33 cellular contexts compared by ENCODE assay signal in the genomic region with DNA sequence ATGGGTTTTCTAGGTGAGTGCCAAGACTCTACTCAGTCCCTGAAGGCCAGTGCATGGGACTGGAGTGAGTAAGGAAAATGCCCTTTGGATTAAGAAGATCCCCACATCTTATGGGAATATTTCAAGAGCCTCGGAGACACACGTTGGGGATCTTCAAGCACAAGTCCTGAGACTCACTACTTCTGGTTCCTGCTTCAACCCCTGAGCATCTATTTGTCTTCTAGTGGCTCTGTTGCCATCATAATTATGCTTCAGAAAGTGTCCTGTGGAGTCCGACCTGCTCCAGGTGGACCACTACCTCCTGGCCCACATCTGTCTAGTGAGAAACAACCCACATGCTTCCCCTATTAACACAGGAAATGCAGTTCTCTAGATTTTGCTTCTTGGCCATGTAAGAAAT. TPM values are rescaled to one million over a fixed set of nuclear protein-coding genes. Genes with fewer than 3 reads are reported as not detected.
"Had no signal": no experiment of that assay in that cellular context is flagged by ENCODE, and none has a peak within 500 bp of the region (broad histone marks: within the 10 kb centered on the region; RNA-seq: fewer than 3 reads in every experiment).

A gene (minus strand): TSS at position 101 of the 400 bp plus-strand sequence. CDS start 12,670 bp downstream, outside the sequence.

- H3K27ac Mint-ChIP-seq: stimulated activated effector memory CD8-positive, alpha-beta T cell treated with anti-CD3 and anti-CD28 coated beads, Interleukin-12 subunit alpha, Interleukin-12 subunit beta, amount 100 ng/mL, for 72 hours; stimulated activated memory B cell treated with anti-CD40 and anti-IgM and Interleukin-4, amounts not matched to agents 10 μg/mL and 1 μg/mL and 100 μg/mL, for 72 hours; stimulated activated naive B cell treated with anti-CD40 and anti-IgM and Interleukin-4, amounts not matched to agents 10 μg/mL and 1 μg/mL and 100 μg/mL, for 72 hours; stimulated activated naive CD8-positive, alpha-beta T cell treated with anti-CD3 and anti-CD28 coated beads, Interleukin-15, amount 100 ng/mL, for 72 hours; stimulated activated naive CD8-positive, alpha-beta T cell treated with anti-CD3 and anti-CD28 coated beads, Interleukin-15, Interleukin-2, amounts not matched to agents 100 ng/mL and 50 ng/mL, for 24 hours; type B pancreatic cell had no signal

- ATAC-seq: stimulated activated effector memory CD8-positive, alpha-beta T cell treated with anti-CD3 and anti-CD28 coated beads, Interleukin-12 subunit alpha, Interleukin-12 subunit beta, amount 100 ng/mL, for 72 hours; stimulated activated memory B cell treated with anti-CD40 and anti-IgM and Interleukin-4, amounts not matched to agents 10 μg/mL and 1 μg/mL and 100 μg/mL, for 72 hours; stimulated activated naive B cell treated with anti-CD40 and anti-IgM and Interleukin-4, amounts not matched to agents 10 μg/mL and 1 μg/mL and 100 μg/mL, for 72 hours; stimulated activated naive CD8-positive, alpha-beta T cell treated with anti-CD3 and anti-CD28 coated beads, Interleukin-15, amount 100 ng/mL, for 72 hours; stimulated activated naive CD8-positive, alpha-beta T cell treated with anti-CD3 and anti-CD28 coated beads, Interleukin-15, Interleukin-2, amounts not matched to agents 100 U/mL and 50 U/mL, for 24 hours; upper lobe of right lung had no signal

- H3K4me3 ChIP-seq: stomach, testis, thoracic aorta, thyroid gland, tibial artery, tibial nerve, transverse colon, upper lobe of left lung, upper lobe of right lung, uterus, vagina had no signal

- H3K27ac ChIP-seq: stomach, testis, thoracic aorta, thyroid gland, tibial artery, tibial nerve, transverse colon, upper lobe of left lung, upper lobe of right lung, uterus, vagina had no signal

- H3K9me3 ChIP-seq: testis, thoracic aorta, thyroid gland, tibial artery, transverse colon, upper lobe of left lung, upper lobe of right lung, uterus, vagina had no signal

- DNase-seq: stimulated activated CD4-positive, alpha-beta T cell treated with anti-CD3 and anti-CD28 coated beads, Interleukin-2, amount 100 ng/mL, for 48 hours; stimulated activated CD4-positive, alpha-beta T cell treated with anti-CD3 and anti-CD28 coated beads, Interleukin-4, amount 100 ng/mL, for 1 hour; stimulated activated CD4-positive, alpha-beta T cell treated with anti-CD3 and anti-CD28 coated beads, Interleukin-4, amount 100 ng/mL, for 24 hours; stimulated activated CD4-positive, alpha-beta T cell treated with anti-CD3 and anti-CD28 coated beads, Interleukin-4, amount 100 ng/mL, for 4 hours; stimulated activated CD8-positive, alpha-beta memory T cell treated with anti-CD3 and anti-CD28 coated beads, Interleukin-4, amount 100 ng/mL, for 48 hours; stimulated activated naive B cell treated with anti-CD40 and anti-IgM and Interleukin-4, amounts not matched to agents 10 μg/mL and 1 μg/mL and 100 μg/mL, for 72 hours; stimulated activated naive CD4-positive, alpha-beta T cell; stimulated activated naive CD4-positive, alpha-beta T cell treated with Interleukin-2 at 50 U/mL for 16 hours; stimulated activated naive CD8-positive, alpha-beta T cell treated with anti-CD3 and anti-CD28 coated beads, Interleukin-15, amount 100 ng/mL, for 72 hours; stimulated activated naive CD8-positive, alpha-beta T cell treated with anti-CD3 and anti-CD28 coated beads, Interleukin-15, Interleukin-2, amounts not matched to agents 100 U/mL and 50 U/mL, for 24 hours; stomach; substantia nigra; testis; thyroid gland; tibial artery; transverse colon; trophoblast cell; upper lobe of left lung; upper lobe of right lung; uterus had no signal

- H3K4me1 ChIP-seq: stomach, testis, thyroid gland, tibial artery, tibial nerve, transverse colon, upper lobe of left lung, upper lobe of right lung, uterus, vagina had no signal

- H3K27me3 ChIP-seq: stomach, testis, thyroid gland, tibial artery, tibial nerve, transverse colon, upper lobe of left lung, upper lobe of right lung, uterus, vagina had no signal

- H3K9me3 Mint-ChIP-seq: stimulated activated effector memory CD8-positive, alpha-beta T cell treated with anti-CD3 and anti-CD28 coated beads, Interleukin-12 subunit alpha, Interleukin-12 subunit beta, amount 100 ng/mL, for 72 hours; stimulated activated memory B cell treated with anti-CD40 and anti-IgM and Interleukin-4, amounts not matched to agents 10 μg/mL and 1 μg/mL and 100 μg/mL, for 72 hours; stimulated activated naive CD8-positive, alpha-beta T cell treated with anti-CD3 and anti-CD28 coated beads, Interleukin-15, amount 100 ng/mL, for 72 hours; stimulated activated naive CD8-positive, alpha-beta T cell treated with anti-CD3 and anti-CD28 coated beads, Interleukin-15, Interleukin-2, amounts not matched to agents 100 ng/mL and 50 ng/mL, for 24 hours; type B pancreatic cell had no signal

- H3K4me3 Mint-ChIP-seq: stimulated activated effector memory CD8-positive, alpha-beta T cell treated with anti-CD3 and anti-CD28 coated beads, Interleukin-12 subunit alpha, Interleukin-12 subunit beta, amount 100 ng/mL, for 72 hours; stimulated activated memory B cell treated with anti-CD40 and anti-IgM and Interleukin-4, amounts not matched to agents 10 μg/mL and 1 μg/mL and 100 μg/mL, for 72 hours; stimulated activated naive B cell treated with anti-CD40 and anti-IgM and Interleukin-4, amounts not matched to agents 10 μg/mL and 1 μg/mL and 100 μg/mL, for 72 hours; stimulated activated naive CD8-positive, alpha-beta T cell treated with anti-CD3 and anti-CD28 coated beads, Interleukin-15, amount 100 ng/mL, for 72 hours; stimulated activated naive CD8-positive, alpha-beta T cell treated with anti-CD3 and anti-CD28 coated beads, Interleukin-15, Interleukin-2, amounts not matched to agents 100 ng/mL and 50 ng/mL, for 24 hours; type B pancreatic cell had no signal

- H3K36me3 ChIP-seq: stomach, thoracic aorta, thyroid gland, tibial artery, tibial nerve, transverse colon, upper lobe of left lung, upper lobe of right lung, uterus, vagina had no signal

- H3K4me1 Mint-ChIP-seq: stimulated activated effector memory CD8-positive, alpha-beta T cell treated with anti-CD3 and anti-CD28 coated beads, Interleukin-12 subunit alpha, Interleukin-12 subunit beta, amount 100 ng/mL, for 72 hours; stimulated activated memory B cell treated with anti-CD40 and anti-IgM and Interleukin-4, amounts not matched to agents 10 μg/mL and 1 μg/mL and 100 μg/mL, for 72 hours; stimulated activated naive B cell treated with anti-CD40 and anti-IgM and Interleukin-4, amounts not matched to agents 10 μg/mL and 1 μg/mL and 100 μg/mL, for 72 hours; stimulated activated naive CD8-positive, alpha-beta T cell treated with anti-CD3 and anti-CD28 coated beads, Interleukin-15, amount 100 ng/mL, for 72 hours had no signal

- H3K36me3 Mint-ChIP-seq: stimulated activated effector memory CD8-positive, alpha-beta T cell treated with anti-CD3 and anti-CD28 coated beads, Interleukin-12 subunit alpha, Interleukin-12 subunit beta, amount 100 ng/mL, for 72 hours; stimulated activated memory B cell treated with anti-CD40 and anti-IgM and Interleukin-4, amounts not matched to agents 10 μg/mL and 1 μg/mL and 100 μg/mL, for 72 hours; stimulated activated naive B cell treated with anti-CD40 and anti-IgM and Interleukin-4, amounts not matched to agents 10 μg/mL and 1 μg/mL and 100 μg/mL, for 72 hours; type B pancreatic cell had no signal

- FAIRE-seq: urothelium cell line had no signal

RNA-seq across cellular contexts. Expression of the gene that starts here (rescaled TPM):
- total RNA-seq: stomach, subcutaneous adipose tissue, temporal lobe, thoracic aorta, thyroid gland, tibial nerve, transverse colon, upper lobe of left lung, upper lobe of right lung, ureter, urinary bladder, uterus, vagina had no signal
- polyA plus RNA-seq: stomach, thymus, urinary bladder had no signal
